ENCODE assay signal across 24 cellular contexts in the genomic region with DNA sequence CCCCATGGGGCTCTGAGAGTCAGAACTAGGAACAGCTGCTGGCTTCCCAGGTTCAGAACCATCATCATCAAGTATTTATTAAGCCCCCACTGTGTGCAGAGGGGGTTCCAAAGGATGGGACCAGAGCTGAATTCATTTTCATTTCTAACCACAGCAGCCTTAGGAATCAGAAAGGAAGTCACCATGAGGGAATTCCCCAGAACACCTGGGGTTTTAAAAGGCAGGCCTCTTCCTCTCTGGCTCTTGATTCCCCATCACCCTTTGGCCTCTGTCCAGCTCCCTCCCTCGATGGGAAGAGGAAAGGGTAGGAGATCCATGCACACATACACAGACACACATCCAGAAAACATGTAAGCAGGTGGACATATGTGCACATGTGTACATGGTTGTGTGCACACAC. TPM values are rescaled to one million over a fixed set of nuclear protein-coding genes. Genes with fewer than 3 reads are reported as not detected.
A peak's percentile ranks its signal among the peaks of the same experiment; 100 is the strongest.
DNase-seq lines count a peak whose midpoint lies in the region; ATAC-seq and TF ChIP-seq lines count a peak whose summit lies in the region.
"Had no signal": no experiment of that assay in that cellular context is flagged by ENCODE, and none has a peak within 500 bp of the region (broad histone marks: within the 10 kb centered on the region; RNA-seq: fewer than 3 reads in every experiment).

No MANE protein-coding gene starts in this region.

- TF ChIP-seq CTCF in OCI-LY3 (IDR thresholded peaks at IDR 0.05; ENCODE audit: low read depth, low read length): no peak
- no peak for TF ChIP-seq CTCF in mucosa of descending colon (IDR thresholded peaks at IDR 0.05)
- no peak for TF ChIP-seq CTCF in omental fat pad (IDR thresholded peaks at IDR 0.05)

- ATAC-seq in mucosa of descending colon (peak; percentile 13), omental fat pad (ENCODE audit: low FRiP score) (no peak), right cardiac atrium (no peak)
- ATAC-seq: activated CD4-positive, alpha-beta T cell treated with anti-CD3 and anti-CD28 coated beads for 36 hours; activated naive CD8-positive, alpha-beta T cell treated with anti-CD3 and anti-CD28 coated beads, Interleukin-2, amount 50 U/mL, for 24 hours; CD8-positive, alpha-beta T cell had no signal

- WGBS in right cardiac atrium: 13% methylated on average over 1 of the region's 1 CpG

- DNase-seq in DMS153 treated with DMSO at 0.1 percent for 48 hours (lab: John Stamatoyannopoulos, UW; ENCODE audit: unreplicated experiment) (peak; percentile 29), H7 (peak; percentile 51), mucosa of descending colon (no peak), omental fat pad (ENCODE audit: low spot score) (no peak), right cardiac atrium (no peak), T-helper 2 cell (no peak), COR-L47 (lab: John Stamatoyannopoulos, UW) (no peak)
- DNase-seq: activated CD4-positive, alpha-beta T cell treated with anti-CD3 and anti-CD28 coated beads for 36 hours; activated CD8-positive, alpha-beta memory T cell treated with anti-CD3 and anti-CD28 coated beads for 24 hours; activated gamma-delta T cell treated with Interleukin-2 at 50 U/mL for 16 hours; activated naive CD8-positive, alpha-beta T cell treated with anti-CD3 and anti-CD28 coated beads, Interleukin-2, amount 50 U/mL, for 24 hours; activated T-cell treated with anti-CD3 and anti-CD28 coated beads, Interleukin-2, amount 50 U/mL, for 24 hours; CD8-positive, alpha-beta T cell; kidney glomerular epithelial cell; NCI-H187 treated with DMSO at 0.1 percent for 48 hours; Peyer's patch; small intestine; stimulated activated CD4-positive, alpha-beta T cell treated with anti-CD3 and anti-CD28 coated beads, Interleukin-1b, Interleukin-23, amount 100 ng/mL, for 48 hours; T-helper 1 cell; upper lobe of left lung had no signal

- H3K79me2 ChIP-seq in OCI-LY3 (ENCODE audit: low read length): no peaks in the 10 kb centered on the region

- H3K4me1 ChIP-seq in OCI-LY3 (ENCODE audit: low read length): peaks cover 74% of the 10 kb centered on the region
- no peaks in the 10 kb centered on the region for H3K4me1 ChIP-seq in mucosa of descending colon (ENCODE audit: low read depth)
- no peaks in the 10 kb centered on the region for H3K4me1 ChIP-seq in right cardiac atrium (ENCODE audit: control insufficient read depth, insufficient read depth, low read length)

- H4K20me1 ChIP-seq in OCI-LY3 (ENCODE audit: insufficient read depth, low read length): no peaks in the 10 kb centered on the region

- no peak overlapping the region for H3K27ac ChIP-seq in OCI-LY3 (ENCODE audit: low read length)
- no peak overlapping the region for H3K27ac ChIP-seq in right cardiac atrium (ENCODE audit: low read length)
- H3K27ac ChIP-seq: epithelial cell of prostate, neutrophil, Peyer's patch, upper lobe of left lung had no signal

- H3K9me3 ChIP-seq in OCI-LY3 (ENCODE audit: insufficient read depth, low read length) (no peaks in the 10 kb centered on the region), mucosa of descending colon (no peaks in the 10 kb centered on the region), right cardiac atrium (ENCODE audit: control insufficient read depth, low read length) (no peaks in the 10 kb centered on the region)
- H3K9me3 ChIP-seq: neutrophil, Peyer's patch, upper lobe of left lung had no signal

- no peak overlapping the region; the same call in 1 of the 2 replicates for H3K9ac ChIP-seq in OCI-LY3 (ENCODE audit: low read length)

- no peak overlapping the region for H2AFZ ChIP-seq in OCI-LY3 (ENCODE audit: low read depth, low read length)

- no peaks in the 10 kb centered on the region for H3K36me3 ChIP-seq in H7 (replicated peaks; ENCODE audit: control insufficient read depth, insufficient read depth, low read length)
- no peaks in the 10 kb centered on the region for H3K36me3 ChIP-seq in OCI-LY3 (replicated peaks; ENCODE audit: low read depth, low read length)
- H3K36me3 ChIP-seq in mucosa of descending colon (ENCODE audit: low read depth): no peaks in the 10 kb centered on the region
- H3K36me3 ChIP-seq: neutrophil, Peyer's patch, upper lobe of left lung had no signal

- intact Hi-C loops in mucosa of descending colon (cut with DNase I, micrococcal nuclease) (loop anchor here in 1 of 2 donors (10.0 kb wide), 2 partner anchors 307 to 387 kb away; partner anchors contain the start of gene CHRNB2), right cardiac atrium (cut with DNase I) (loop anchor here in 3 of 4 donors (10.0 kb wide), 4 partner anchors 107 to 387 kb away; partner anchors contain the start of gene CHRNB2 (in 2 of the 3))

- no peak overlapping the region for H3K4me3 ChIP-seq in H7 (ENCODE audit: insufficient read depth, low read depth, low read length)
- H3K4me3 ChIP-seq in OCI-LY3 (ENCODE audit: low read length): peak overlapping the region; percentile 77; the same call in 1 of the 2 replicates
- H3K4me3 ChIP-seq in mucosa of descending colon: no peak overlapping the region
- H3K4me3 ChIP-seq in right cardiac atrium (ENCODE audit: low read length): no peak overlapping the region
- H3K4me3 ChIP-seq: lung, Peyer's patch, upper lobe of left lung had no signal

- peak overlapping the region; percentile 95 for H3K4me2 ChIP-seq in OCI-LY3 (ENCODE audit: low read length)

- H3K27me3 ChIP-seq in H7 (ENCODE audit: control insufficient read depth, insufficient read depth, low read length): peaks cover 35% of the 10 kb centered on the region
- no peaks in the 10 kb centered on the region; the same call in 1 of the 2 replicates for H3K27me3 ChIP-seq in OCI-LY3 (ENCODE audit: low read depth, low read length)
- H3K27me3 ChIP-seq in right cardiac atrium (ENCODE audit: control insufficient read depth, insufficient read depth): no peaks in the 10 kb centered on the region
- H3K27me3 ChIP-seq: Peyer's patch had no signal

RNA-seq across cellular contexts. Expression of gene KCNN3, which starts 1.3 kb away (rescaled TPM):
- total RNA-seq in H7 (2014; rRNA removed; shearing (Covaris generic)): 0.18 and 0.62 TPM in 2 replicates
- total RNA-seq in mucosa of descending colon: 10 to 100 TPM in 1 of 3 donors, 1 to 10 TPM in 2; 1.5 to 19.3 (median 2.0) TPM
- 1 to 10 TPM in 2 of 4 donors, under 1 TPM in 2; 0.24 to 2.4 (median 0.95) TPM for total RNA-seq in omental fat pad
- 1 to 10 TPM; 2.4 to 3.8 (median 3.4) TPM for total RNA-seq in right cardiac atrium
- 1.2 TPM for polyA plus RNA-seq in right cardiac atrium

Comparison
In these comparisons a context has a peak if more than half of its experiments do, and no peak if none do; other contexts are left out.
1. DNase-seq: peak in DMS153 treated with DMSO at 0.1 percent for 48 hours (single experiment) and H7 (single experiment); none in mucosa of descending colon (0 of 3), omental fat pad (single experiment), right cardiac atrium (0 of 3), T-helper 2 cell (0 of 5) and COR-L47 (single experiment).